Comparison of ENCODE assay signal across 1 cellular context in genomic region chr11:7511405-7511804, GRCh38.
TF ChIP-seq lines count a peak whose summit lies in the region.

No MANE protein-coding gene starts in this region.

TF ChIP-seq in H1, 55 proteins besides CTCF, POLR2A, EP300 and RAD21:
- TF ChIP-seq YY1 (IDR thresholded peaks at IDR 0.05; ENCODE audit: low read depth, low read length) (no peak), EGR1 (IDR thresholded peaks at IDR 0.05; ENCODE audit: borderline replicate concordance, low read depth, low read length) (no peak), CREB1 (IDR thresholded peaks at IDR 0.05) (no peak), CTBP2 (IDR thresholded peaks at IDR 0.05; ENCODE audit: borderline replicate concordance, insufficient read depth, insufficient read length, low read length) (no peak), JUN (IDR thresholded peaks at IDR 0.05; ENCODE audit: low read depth, low read length) (no peak), KDM4A (IDR thresholded peaks at IDR 0.05; ENCODE audit: low read depth, low read length, severe bottlenecking) (no peak), CBX8 (IDR thresholded peaks at IDR 0.05; ENCODE audit: borderline replicate concordance, low read depth, low read length) (no peak), NRF1 (IDR thresholded peaks at IDR 0.05; ENCODE audit: low read depth, low read length) (no peak), BACH1 (IDR thresholded peaks at IDR 0.05; ENCODE audit: low read length) (no peak), SP1 (IDR thresholded peaks at IDR 0.05; ENCODE audit: low read depth, low read length) (no peak), RXRA (IDR thresholded peaks at IDR 0.05; ENCODE audit: insufficient read depth, low read depth, low read length) (no peak), HDAC6 (IDR thresholded peaks at IDR 0.05; ENCODE audit: low read depth, low read length) (no peak), SUZ12 (IDR thresholded peaks at IDR 0.05; ENCODE audit: low read length) (no peak)
